ENCODE assay signal across 10 cellular contexts in the genomic region with DNA sequence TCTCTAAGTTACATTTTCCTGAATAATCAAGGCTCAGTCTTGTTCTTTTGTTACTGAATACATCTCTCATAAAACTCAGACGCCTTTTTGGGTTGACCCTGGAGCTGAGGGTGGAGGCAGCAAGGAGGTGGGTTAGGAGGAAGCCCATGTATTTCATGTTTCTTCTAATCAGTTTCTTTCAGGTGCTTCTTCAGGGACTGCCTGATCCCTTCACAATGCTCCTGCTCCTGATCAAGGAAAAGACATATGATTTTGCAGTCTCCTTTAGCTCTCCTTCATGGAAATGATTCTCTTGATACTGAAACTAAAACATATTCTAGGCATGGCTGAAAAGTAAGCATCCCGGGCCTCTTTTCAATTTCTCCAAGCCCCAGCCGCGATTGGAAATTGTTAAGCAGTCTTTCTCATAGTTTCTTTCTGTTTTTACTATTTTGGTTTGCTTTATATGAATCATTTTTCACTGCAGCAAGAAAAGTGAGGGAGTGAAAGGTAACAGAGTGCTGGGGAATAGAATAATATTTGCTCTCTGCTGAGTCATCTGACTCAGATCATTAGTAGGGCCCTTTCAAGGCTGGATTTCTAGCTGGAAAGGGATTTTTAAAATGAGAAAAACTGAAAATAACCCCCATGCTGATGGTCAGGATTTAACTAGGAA.
DNase-seq lines count a peak whose midpoint lies in the region; ATAC-seq and TF ChIP-seq lines count a peak whose summit lies in the region.
"Had no signal": no experiment of that assay in that cellular context is flagged by ENCODE, and none has a peak within 500 bp of the region (broad histone marks: within the 10 kb centered on the region; RNA-seq: fewer than 3 reads in every experiment).

No MANE protein-coding gene starts in this region.

- ATAC-seq in HG03097 (IDR thresholded peaks at IDR 0.05; ENCODE audit: low FRiP score, unreplicated experiment) = no peak

- H3K9me3 Mint-ChIP-seq in nephron progenitor cell = no peaks in the 10 kb centered on the region

- H3K27me3 Mint-ChIP-seq in nephron progenitor cell (ENCODE audit: low read depth, poor library complexity) = peaks cover 3% of the 10 kb centered on the region

- no peak overlapping the region for H3K4me3 ChIP-seq in choroid plexus epithelial cell (ENCODE audit: low read depth, low read length)
- H3K4me3 ChIP-seq in urinary bladder (ENCODE audit: low read depth, low read length) = no peak overlapping the region

- no peaks in the 10 kb centered on the region for H3K4me1 ChIP-seq in urinary bladder (ENCODE audit: insufficient read depth)

- H3K36me3 ChIP-seq in urinary bladder (ENCODE audit: insufficient read depth) = no peaks in the 10 kb centered on the region
- H3K36me3 ChIP-seq: neutrophil had no signal

- WGBS in urinary bladder = 25% methylated on average over 4 of the region's 4 CpGs

- no peak overlapping the region for H3K4me3 Mint-ChIP-seq in nephron progenitor cell

- no peaks in the 10 kb centered on the region for H3K36me3 Mint-ChIP-seq in nephron progenitor cell (ENCODE audit: low read depth)

- peak overlapping the region; percentile 53 for H3K27ac ChIP-seq in urinary bladder (ENCODE audit: low read depth)
- H3K27ac ChIP-seq: neutrophil had no signal

- DNase-seq in SHP77 treated with DMSO at 0.1 percent for 48 hours (lab: John Stamatoyannopoulos, UW) (peak; percentile 20), SHP77 (lab: John Stamatoyannopoulos, UW) (no peak), choroid plexus epithelial cell (ENCODE audit: low read depth) (peak; percentile 55), nephron progenitor cell (no peak), C1 segment of cervical spinal cord (lab: John Stamatoyannopoulos, UW) (no peak), Kasumi-1 (lab: John Stamatoyannopoulos, UW) (no peak)
- DNase-seq: NCI-H1417 treated with DMSO at 0.1 percent for 48 hours had no signal

- TF ChIP-seq CTCF in choroid plexus epithelial cell (conservative IDR thresholded peaks at IDR 0.05; ENCODE audit: low read depth, low read length) = no peak
- no peak for TF ChIP-seq CTCF in nephron progenitor cell (IDR thresholded peaks at IDR 0.05)

- H3K27ac Mint-ChIP-seq in nephron progenitor cell = peak overlapping the region; percentile 84

- H3K4me1 Mint-ChIP-seq in nephron progenitor cell = no peaks in the 10 kb centered on the region

Comparison
In these comparisons a context has a peak if more than half of its experiments do, and no peak if none do; other contexts are left out.
1. DNase-seq: peak in SHP77 treated with DMSO at 0.1 percent for 48 hours (single experiment) and choroid plexus epithelial cell (single experiment); none in SHP77 (0 of 2), nephron progenitor cell (single experiment), C1 segment of cervical spinal cord (0 of 14) and Kasumi-1 (0 of 2).